ENCODE assay signal across 11 cellular contexts in the genomic region with DNA sequence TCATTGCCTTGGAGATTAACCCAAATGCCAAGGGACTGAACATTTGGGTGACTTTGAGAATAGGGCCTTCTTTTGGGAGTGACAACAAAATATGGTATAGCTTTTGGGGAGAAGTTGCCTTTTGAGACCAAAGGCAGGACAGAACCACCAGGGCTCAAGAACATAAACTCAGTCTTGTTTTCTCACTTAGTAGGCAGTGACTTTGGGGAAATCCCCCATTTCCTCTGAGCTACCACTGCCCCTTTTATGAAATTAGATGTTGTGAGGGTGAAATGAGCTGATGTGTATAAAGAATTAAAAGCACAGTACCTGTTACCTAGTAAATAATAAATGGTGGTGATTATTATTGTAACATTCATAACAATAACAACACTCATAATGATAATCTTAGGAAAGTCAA. TPM values are rescaled to one million over a fixed set of nuclear protein-coding genes. Genes with fewer than 3 reads are reported as not detected.
DNase-seq lines count a peak whose midpoint lies in the region; ATAC-seq, FAIRE-seq and TF ChIP-seq lines count a peak whose summit lies in the region.
"Had no signal": no experiment of that assay in that cellular context is flagged by ENCODE, and none has a peak within 500 bp of the region (broad histone marks: within the 10 kb centered on the region; RNA-seq: fewer than 3 reads in every experiment).

No MANE protein-coding gene starts in this region.

- no peak overlapping the region for H3K27ac Mint-ChIP-seq in naive thymus-derived CD4-positive, alpha-beta T cell

- no peaks in the 10 kb centered on the region for H3K9me3 Mint-ChIP-seq in naive thymus-derived CD4-positive, alpha-beta T cell
- H3K9me3 Mint-ChIP-seq: IgD-negative memory B cell had no signal

- no peaks in the 10 kb centered on the region for H3K27me3 ChIP-seq in naive thymus-derived CD4-positive, alpha-beta T cell (ENCODE audit: control insufficient read depth in 2 of 2, insufficient read depth in 2 of 2, low read length in 2 of 2)
- no peaks in the 10 kb centered on the region for H3K27me3 ChIP-seq in transverse colon

- no peak overlapping the region for H3K4me3 Mint-ChIP-seq in naive thymus-derived CD4-positive, alpha-beta T cell
- H3K4me3 Mint-ChIP-seq: IgD-negative memory B cell had no signal

- H3K36me3 Mint-ChIP-seq in naive thymus-derived CD4-positive, alpha-beta T cell, result peaks cover 4 to 28% (median 11%) of the 10 kb centered on the region in 5 donors

- CTCF ChIA-PET in naive thymus-derived CD4-positive, alpha-beta T cell (lab: Charles Lee), result no interaction called here

- H3K4me3 ChIP-seq in naive thymus-derived CD4-positive, alpha-beta T cell (ENCODE audit: low read length), result no peak overlapping the region
- no peak overlapping the region for H3K4me3 ChIP-seq in transverse colon

- TF ChIP-seq EP300 in transverse colon (IDR thresholded peaks at IDR 0.05; ENCODE audit: low read depth), result no peak

- intact Hi-C loops in naive thymus-derived CD4-positive, alpha-beta T cell (cut with micrococcal nuclease), result loop anchor here (2.0 to 5.0 kb wide), 2 partner anchors 35 to 36 kb away; a partner anchor contains a TSS
- intact Hi-C loops in transverse colon (cut with DNase I; ENCODE audit: low total_unique reads), result loop anchor here (2.0 kb wide), 1 partner anchor 30 kb away; no protein-coding TSS in a partner anchor

- TF ChIP-seq POLR2A in transverse colon (IDR thresholded peaks at IDR 0.05), result no peak

- in situ Hi-C loops in transverse colon (cut with MboI; ENCODE audit: low pct_ligation_motif_present in 1 of 4, low pct_unique_long_range_greater_than_20kb in 1 of 4, low sequenced_read_pairs in 3 of 4), result no loop called here

- no peak for TF ChIP-seq CTCF in transverse colon (IDR thresholded peaks at IDR 0.05)

- peaks cover 22 to 52% (median 28%) of the 10 kb centered on the region in 7 donors for H3K4me1 Mint-ChIP-seq in naive thymus-derived CD4-positive, alpha-beta T cell

- no peaks in the 10 kb centered on the region for H3K27me3 Mint-ChIP-seq in naive thymus-derived CD4-positive, alpha-beta T cell
- H3K27me3 Mint-ChIP-seq: IgD-negative memory B cell had no signal

- DNase-seq in naive thymus-derived CD4-positive, alpha-beta T cell, result peak in 1 of 9 donors; percentile 4
- DNase-seq in transverse colon (no peak), RCC 7860 (ENCODE audit: low spot score) (no peak), Ammon's horn (ENCODE audit: low spot score) (no peak)
- DNase-seq: dermis blood vessel endothelial cell, NCI-H2081 had no signal

- FAIRE-seq in RCC 7860 (lab: Jason Lieb, UNC), result no peak
- FAIRE-seq: D721Med had no signal

- no peaks in the 10 kb centered on the region for H3K36me3 ChIP-seq in naive thymus-derived CD4-positive, alpha-beta T cell (ENCODE audit: control insufficient read depth in 2 of 3, insufficient read depth in 3 of 3, low read length in 3 of 3)
- no peaks in the 10 kb centered on the region for H3K36me3 ChIP-seq in transverse colon

- H3K4me1 ChIP-seq in naive thymus-derived CD4-positive, alpha-beta T cell (ENCODE audit: control insufficient read depth in 2 of 2, insufficient read depth in 2 of 2, low read length in 2 of 2), result peaks cover 0 to 12% of the 10 kb centered on the region in 2 donors
- peaks cover 0 to 53% (median 8%) of the 10 kb centered on the region in 4 donors for H3K4me1 ChIP-seq in transverse colon

- no peak overlapping the region for H3K27ac ChIP-seq in naive thymus-derived CD4-positive, alpha-beta T cell (ENCODE audit: low read depth, low read length)
- H3K27ac ChIP-seq in transverse colon, result no peak overlapping the region

- no peaks in the 10 kb centered on the region for H3K9me3 ChIP-seq in naive thymus-derived CD4-positive, alpha-beta T cell (ENCODE audit: control insufficient read depth in 2 of 3, low read length in 3 of 3)
- no peaks in the 10 kb centered on the region for H3K9me3 ChIP-seq in transverse colon

- ATAC-seq in GM18858 (IDR thresholded peaks at IDR 0.05; ENCODE audit: unreplicated experiment), result peak; percentile 46
- ATAC-seq in GM21381 (IDR thresholded peaks at IDR 0.05; ENCODE audit: unreplicated experiment), result peak; percentile 39
- peak; percentile 47 for ATAC-seq in HG03159 (IDR thresholded peaks at IDR 0.05; ENCODE audit: unreplicated experiment)
- ATAC-seq in naive thymus-derived CD4-positive, alpha-beta T cell, result peak; percentile 70

- POLR2A ChIA-PET in naive thymus-derived CD4-positive, alpha-beta T cell (lab: Charles Lee), result no interaction called here

RNA-seq across cellular contexts. Expression of a gene that starts 36.5 kb away (rescaled TPM):
- total RNA-seq in naive thymus-derived CD4-positive, alpha-beta T cell, result 10 to 100 TPM in 4 of 5 experiments, 1 to 10 TPM in 1; 7.8 to 17.1 (median 11.6) TPM
- polyA plus RNA-seq in naive thymus-derived CD4-positive, alpha-beta T cell, result 1 to 10 TPM; 2.9 to 8.0 TPM
- total RNA-seq in transverse colon, result 100 to 1,000 TPM in 2 of 4 donors, 10 to 100 TPM in 2; 65.5 to 161 (median 98.6) TPM
